9 cellular contexts compared by ENCODE assay signal in genomic region chr1:21814241-21814918, GRCh38. TPM values are rescaled to one million over a fixed set of nuclear protein-coding genes. Genes with fewer than 3 reads are reported as not detected.
DNase-seq lines count a peak whose midpoint lies in the region; ATAC-seq and TF ChIP-seq lines count a peak whose summit lies in the region.
"Had no signal": no experiment of that assay in that cellular context is flagged by ENCODE, and none has a peak within 500 bp of the region (broad histone marks: within the 10 kb centered on the region; RNA-seq: fewer than 3 reads in every experiment).

No MANE protein-coding gene starts in this region.

- H3K9me3 ChIP-seq in DOHH2 (ENCODE audit: control insufficient read depth, insufficient read depth, low read length): no peaks in the 10 kb centered on the region
- no peaks in the 10 kb centered on the region for H3K9me3 ChIP-seq in Karpas-422 (ENCODE audit: low read length)

- H3K4me1 ChIP-seq in DOHH2 (ENCODE audit: control insufficient read depth, low read length): 0 out of 2 replicates have a peak, but pooled peaks cover 2% of the 10 kb centered on the region
- H3K4me1 ChIP-seq in Karpas-422 (ENCODE audit: low read length): no peaks in the 10 kb centered on the region

- H3F3A ChIP-seq in DOHH2 (ENCODE audit: control insufficient read depth, insufficient read depth): no peaks in the 10 kb centered on the region

- no peaks in the 10 kb centered on the region for H4K20me1 ChIP-seq in DOHH2 (ENCODE audit: control insufficient read depth, insufficient read depth, low read depth, low read length)
- H4K20me1 ChIP-seq in Karpas-422 (ENCODE audit: insufficient read depth, low read depth, low read length): no peaks in the 10 kb centered on the region

- H3K4me2 ChIP-seq in DOHH2 (ENCODE audit: low read length) (peak overlapping the region; percentile 24; the same call in 1 of the 2 replicates), Karpas-422 (ENCODE audit: low read depth, low read length, poor library complexity, severe bottlenecking) (no peak overlapping the region)

- in situ Hi-C loops in astrocyte of the cerebellum (cut with HindIII; ENCODE audit: low sequenced_read_pairs): no loop called here

- H3K4me3 ChIP-seq in DOHH2 (ENCODE audit: low read length) (no peak overlapping the region; the same call in 1 of the 2 replicates), Karpas-422 (ENCODE audit: low read length) (no peak overlapping the region), astrocyte of the cerebellum (ENCODE audit: low read depth, low read length) (peak overlapping the region; percentile 35)

- H3K27me3 ChIP-seq in DOHH2 (ENCODE audit: control insufficient read depth, low read length): no peaks in the 10 kb centered on the region
- no peaks in the 10 kb centered on the region for H3K27me3 ChIP-seq in Karpas-422 (ENCODE audit: low read length)

- DNase-seq in Karpas-422: peak; percentile 36
- DNase-seq in astrocyte of the cerebellum (ENCODE audit: low read depth): no peak
- peak; percentile 11 for DNase-seq in iris pigment epithelial cell (ENCODE audit: low read depth)
- DNase-seq in stimulated activated CD8-positive, alpha-beta memory T cell treated with anti-CD3 and anti-CD28 coated beads, Interleukin-7, amount 100 ng/mL, for 24 hours (ENCODE audit: low read depth): peak; percentile 3
- DNase-seq in NCI-H2029 (lab: John Stamatoyannopoulos, UW): no peak

- TF ChIP-seq CTCF in DOHH2 (IDR thresholded peaks at IDR 0.05; ENCODE audit: low read depth, low read length, poor library complexity, severe bottlenecking) (peak; percentile 68), astrocyte of the cerebellum (IDR thresholded peaks at IDR 0.05; ENCODE audit: low read depth, low read length, missing control alignments) (peak; percentile 73)

- H3K27ac ChIP-seq in DOHH2 (ENCODE audit: low read depth, low read length) (no peak overlapping the region), Karpas-422 (ENCODE audit: low read length) (no peak overlapping the region)

- no peak for ATAC-seq in GM18868 (IDR thresholded peaks at IDR 0.05; ENCODE audit: unreplicated experiment)
- no peak for ATAC-seq in GM21367 (IDR thresholded peaks at IDR 0.05; ENCODE audit: unreplicated experiment)

- no peak overlapping the region for H3K9ac ChIP-seq in Karpas-422 (ENCODE audit: low read length)

- no peak overlapping the region for H2AFZ ChIP-seq in Karpas-422 (ENCODE audit: low read length)

- H3K79me2 ChIP-seq in DOHH2 (ENCODE audit: control insufficient read depth, low read length) (no peaks in the 10 kb centered on the region), Karpas-422 (ENCODE audit: low read length) (no peaks in the 10 kb centered on the region)

- H3K36me3 ChIP-seq in DOHH2 (ENCODE audit: control insufficient read depth, low read length): no peaks in the 10 kb centered on the region
- no peaks in the 10 kb centered on the region for H3K36me3 ChIP-seq in Karpas-422 (ENCODE audit: insufficient read depth, low read length)

- no peaks in the 10 kb centered on the region for H3K9me2 ChIP-seq in DOHH2 (replicated peaks; ENCODE audit: control insufficient read depth, low read length)
- H3K9me2 ChIP-seq in Karpas-422 (replicated peaks; ENCODE audit: insufficient read depth, low read length): no peaks in the 10 kb centered on the region

RNA-seq across cellular contexts. Expression of gene LDLRAD2, which starts 2.3 kb away (rescaled TPM):
- total RNA-seq in Karpas-422 (2014; rRNA removed; shearing (Covaris generic); ENCODE audit: low replicate concordance): not detected in 2 replicates
- total RNA-seq: myocyte had no signal

RNA-seq across cellular contexts. Expression of gene USP48, which starts 31.4 kb away (rescaled TPM):
- 26.3 and 35.1 TPM in 2 replicates for total RNA-seq in Karpas-422 (2014; rRNA removed; shearing (Covaris generic); ENCODE audit: low replicate concordance)

Comparison
In these comparisons a context has a peak if more than half of its experiments do, and no peak if none do; other contexts are left out.
1. DNase-seq: peak in Karpas-422 (single experiment), iris pigment epithelial cell (single experiment) and stimulated activated CD8-positive, alpha-beta memory T cell treated with anti-CD3 and anti-CD28 coated beads, Interleukin-7, amount 100 ng/mL, for 24 hours (single experiment); none in astrocyte of the cerebellum (single experiment) and NCI-H2029 (single experiment).